20 cellular contexts compared by ENCODE assay signal in genomic region chr12:19171731-19172130, GRCh38.
"Had no signal": no experiment of that assay in that cellular context is flagged by ENCODE, and none has a peak within 500 bp of the region (broad histone marks: within the 10 kb centered on the region; RNA-seq: fewer than 3 reads in every experiment).

No MANE protein-coding gene starts in this region.

- ATAC-seq: activated CD4-positive, alpha-beta T cell treated with anti-CD3 and anti-CD28 coated beads for 36 hours; activated naive CD4-positive, alpha-beta T cell treated with anti-CD3 and anti-CD28 coated beads, Interleukin-2, amount 50 U/mL, for 72 hours; heart left ventricle; naive thymus-derived CD8-positive, alpha-beta T cell; right lobe of liver; stimulated activated naive CD8-positive, alpha-beta T cell treated with anti-CD3 and anti-CD28 coated beads, Interleukin-15, amount 100 ng/mL, for 72 hours; WTC11 had no signal

- H3K9me3 ChIP-seq: adrenal gland, heart left ventricle, neutrophil, right lobe of liver, suprapubic skin, transverse colon, vagina had no signal

- H2AFZ ChIP-seq: parathyroid adenoma had no signal

- H3K4me1 ChIP-seq: parathyroid adenoma, suprapubic skin had no signal

- H3K4me3 Mint-ChIP-seq: activated CD4-positive, alpha-beta T cell treated with anti-CD3 and anti-CD28 coated beads for 36 hours; naive thymus-derived CD8-positive, alpha-beta T cell; stimulated activated naive CD8-positive, alpha-beta T cell treated with anti-CD3 and anti-CD28 coated beads, Interleukin-15, amount 100 ng/mL, for 72 hours; WTC11 had no signal

- H3K4me3 ChIP-seq: adrenal gland, dorsolateral prefrontal cortex, heart left ventricle, right lobe of liver, smooth muscle cell, suprapubic skin, transverse colon, vagina had no signal

- H3K36me3 ChIP-seq: adrenal gland, heart left ventricle, neutrophil, right lobe of liver, transverse colon, vagina had no signal

- H3K27me3 Mint-ChIP-seq: activated CD4-positive, alpha-beta T cell treated with anti-CD3 and anti-CD28 coated beads for 36 hours; stimulated activated naive CD8-positive, alpha-beta T cell treated with anti-CD3 and anti-CD28 coated beads, Interleukin-15, amount 100 ng/mL, for 72 hours had no signal

- H3K4me1 Mint-ChIP-seq: naive thymus-derived CD8-positive, alpha-beta T cell; stimulated activated naive CD8-positive, alpha-beta T cell treated with anti-CD3 and anti-CD28 coated beads, Interleukin-15, amount 100 ng/mL, for 72 hours had no signal

- H3K4me2 ChIP-seq: smooth muscle cell had no signal

- H3K27me3 ChIP-seq: adrenal gland, dorsolateral prefrontal cortex, heart left ventricle, neutrophil, right lobe of liver, suprapubic skin, transverse colon, vagina had no signal

- H3K36me3 Mint-ChIP-seq: activated naive CD4-positive, alpha-beta T cell treated with anti-CD3 and anti-CD28 coated beads, Interleukin-2, amount 50 U/mL, for 72 hours; naive thymus-derived CD8-positive, alpha-beta T cell had no signal

- H3K9me3 Mint-ChIP-seq: activated naive CD4-positive, alpha-beta T cell treated with anti-CD3 and anti-CD28 coated beads, Interleukin-2, amount 50 U/mL, for 72 hours; naive thymus-derived CD8-positive, alpha-beta T cell; stimulated activated naive CD8-positive, alpha-beta T cell treated with anti-CD3 and anti-CD28 coated beads, Interleukin-15, amount 100 ng/mL, for 72 hours; WTC11 had no signal

- H3K27ac ChIP-seq: adrenal gland, dorsolateral prefrontal cortex, epithelial cell of prostate, heart left ventricle, neutrophil, parathyroid adenoma, right lobe of liver, suprapubic skin, transverse colon, vagina had no signal

- H3K27ac Mint-ChIP-seq: activated CD4-positive, alpha-beta T cell treated with anti-CD3 and anti-CD28 coated beads for 36 hours; activated naive CD4-positive, alpha-beta T cell treated with anti-CD3 and anti-CD28 coated beads, Interleukin-2, amount 50 U/mL, for 72 hours; naive thymus-derived CD8-positive, alpha-beta T cell; stimulated activated naive CD8-positive, alpha-beta T cell treated with anti-CD3 and anti-CD28 coated beads, Interleukin-15, amount 100 ng/mL, for 72 hours; WTC11 had no signal

- DNase-seq: activated CD4-positive, alpha-beta T cell treated with anti-CD3 and anti-CD28 coated beads for 36 hours; activated CD4-positive, alpha-beta T cell treated with anti-CD3 and anti-CD28 coated beads, Interleukin-2, amount 50 U/mL, for 48 hours; activated gamma-delta T cell; adrenal gland; dorsolateral prefrontal cortex; heart left ventricle; mesenchymal stem cell; naive thymus-derived CD8-positive, alpha-beta T cell; right lobe of liver; stimulated activated CD4-positive, alpha-beta T cell treated with anti-CD3 and anti-CD28 coated beads, Interleukin-4, amount 100 ng/mL, for 1 hour; stimulated activated naive CD8-positive, alpha-beta T cell treated with anti-CD3 and anti-CD28 coated beads, Interleukin-15, amount 100 ng/mL, for 72 hours; transverse colon had no signal

- H3K9ac ChIP-seq: parathyroid adenoma had no signal
